Comparison of ENCODE assay signal across 1 cellular context in the genomic region with DNA sequence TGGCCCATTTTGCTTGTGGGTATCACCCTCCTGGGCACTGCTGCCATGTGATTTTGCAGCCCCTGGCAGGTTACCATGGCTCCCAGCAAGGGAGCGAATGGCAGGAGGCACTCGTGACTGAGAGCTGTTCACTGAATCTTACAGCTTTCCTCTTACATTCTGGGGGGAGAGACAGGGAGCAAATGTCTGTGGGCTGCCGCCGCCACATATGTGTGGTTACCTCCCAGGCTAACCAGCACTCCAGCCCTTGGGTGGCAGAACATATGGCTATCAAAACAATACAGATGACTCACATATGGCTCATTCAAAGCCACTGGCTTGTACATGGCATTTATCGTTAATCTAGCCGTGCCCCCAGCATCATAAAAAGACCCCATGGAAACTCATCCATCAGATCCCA.
TF ChIP-seq lines count a peak whose summit lies in the region.

No MANE protein-coding gene starts in this region.

TF ChIP-seq in SK-N-SH treated with all-trans-retinoic acid at 6 μM for 48 hours, 23 proteins besides CTCF, POLR2A, EP300 and RAD21 (continued from another document):
- TF ChIP-seq, protein P1, sequence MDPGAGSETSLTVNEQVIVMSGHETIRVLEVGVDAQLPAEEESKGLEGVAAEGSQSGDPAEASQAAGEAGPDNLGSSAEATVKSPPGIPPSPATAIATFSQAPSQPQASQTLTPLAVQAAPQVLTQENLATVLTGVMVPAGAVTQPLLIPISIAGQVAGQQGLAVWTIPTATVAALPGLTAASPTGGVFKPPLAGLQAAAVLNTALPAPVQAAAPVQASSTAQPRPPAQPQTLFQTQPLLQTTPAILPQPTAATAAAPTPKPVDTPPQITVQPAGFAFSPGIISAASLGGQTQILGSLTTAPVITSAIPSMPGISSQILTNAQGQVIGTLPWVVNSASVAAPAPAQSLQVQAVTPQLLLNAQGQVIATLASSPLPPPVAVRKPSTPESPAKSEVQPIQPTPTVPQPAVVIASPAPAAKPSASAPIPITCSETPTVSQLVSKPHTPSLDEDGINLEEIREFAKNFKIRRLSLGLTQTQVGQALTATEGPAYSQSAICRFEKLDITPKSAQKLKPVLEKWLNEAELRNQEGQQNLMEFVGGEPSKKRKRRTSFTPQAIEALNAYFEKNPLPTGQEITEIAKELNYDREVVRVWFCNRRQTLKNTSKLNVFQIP (CRISPR knock-in tag; IDR thresholded peaks at IDR 0.05; ENCODE audit: borderline replicate concordance, low read depth), result no peak
TF ChIP-seq in SK-N-SH treated with all-trans-retinoic acid at 6 μM for 48 hours: peak in this region for 0.
